Comparison of ENCODE assay signal across 9 cellular contexts in the genomic region with DNA sequence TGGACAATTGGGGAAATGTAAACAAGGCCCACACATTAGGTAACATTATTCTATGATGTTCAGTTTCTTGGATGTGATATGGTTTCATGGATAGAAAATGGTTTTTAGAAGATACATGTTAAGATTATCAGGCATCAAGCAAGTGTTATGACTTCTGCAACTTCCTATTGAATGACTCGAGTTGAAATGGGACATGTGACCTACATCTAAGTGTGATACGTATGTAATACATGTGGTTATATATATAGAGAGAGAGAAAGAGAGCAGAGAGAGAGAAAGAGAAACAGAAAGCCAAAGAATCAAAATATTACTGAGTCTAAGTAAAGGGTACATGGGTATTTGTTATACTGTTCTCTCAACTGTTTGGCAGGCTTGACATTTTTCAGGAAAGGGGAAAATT. TPM values are rescaled to one million over a fixed set of nuclear protein-coding genes. Genes with fewer than 3 reads are reported as not detected.
A peak's percentile ranks its signal among the peaks of the same experiment; 100 is the strongest.
DNase-seq lines count a peak whose midpoint lies in the region; TF ChIP-seq lines count a peak whose summit lies in the region.
"Had no signal": no experiment of that assay in that cellular context is flagged by ENCODE, and none has a peak within 500 bp of the region (broad histone marks: within the 10 kb centered on the region; RNA-seq: fewer than 3 reads in every experiment).

No MANE protein-coding gene starts in this region.

- WGBS in mesendoderm (ENCODE audit: extremely low coverage, insufficient coverage, low lambda C conversion rate): no CpG with 5 or more reads among the region's 2 CpGs

- no peak overlapping the region for H3K23ac ChIP-seq in mesendoderm (ENCODE audit: low read length)

- no peak overlapping the region for H4K5ac ChIP-seq in mesendoderm (ENCODE audit: low read length)

- H3K27ac ChIP-seq in DOHH2 (ENCODE audit: low read depth, low read length) (no peak overlapping the region), HEK293 (ENCODE audit: extremely low read depth, low read depth, low read length) (no peak overlapping the region), mesendoderm (ENCODE audit: low read depth, low read length) (no peak overlapping the region)

- peaks cover 42% of the 10 kb centered on the region for H3K4me1 Mint-ChIP-seq in activated CD4-positive, alpha-beta memory T cell treated with anti-CD3 and anti-CD28 coated beads, Interleukin-2, amount 10 ng/mL, durations not matched to agents 7 days and 5 days

- peaks cover 13% of the 10 kb centered on the region for H3K79me1 ChIP-seq in mesendoderm (ENCODE audit: low read length)

- peaks cover 8% of the 10 kb centered on the region for H3K4me1 ChIP-seq in DOHH2 (ENCODE audit: control insufficient read depth, low read length)
- H3K4me1 ChIP-seq in HEK293 (ENCODE audit: control insufficient read depth, insufficient read depth, low read length): peaks cover 17% of the 10 kb centered on the region
- peaks cover 2% of the 10 kb centered on the region for H3K4me1 ChIP-seq in mesendoderm (ENCODE audit: control insufficient read depth, low read depth, low read length)

- H3K4ac ChIP-seq in mesendoderm (ENCODE audit: low read depth, low read length): no peak overlapping the region

- peak overlapping the region; percentile 92 for H3K27ac Mint-ChIP-seq in activated CD4-positive, alpha-beta memory T cell treated with anti-CD3 and anti-CD28 coated beads, Interleukin-2, amount 10 ng/mL, durations not matched to agents 7 days and 5 days

- no peak for DNase-seq in activated CD4-positive, alpha-beta memory T cell treated with anti-CD3 and anti-CD28 coated beads, Interleukin-2, amount 10 ng/mL, durations not matched to agents 7 days and 5 days
- DNase-seq in mesendoderm (no peak), NCI-H187 (lab: John Stamatoyannopoulos, UW) (no peak), ureter (ENCODE audit: low spot score) (no peak), T-helper 9 cell (no peak), NCI-H187 treated with DMSO at 0.1 percent for 48 hours (lab: John Stamatoyannopoulos, UW) (no peak)
- DNase-seq: effector CD4-positive, alpha-beta T cell had no signal

- H3K18ac ChIP-seq in mesendoderm (ENCODE audit: low read length): no peak overlapping the region

- no peaks in the 10 kb centered on the region for H3K9me2 ChIP-seq in DOHH2 (replicated peaks; ENCODE audit: control insufficient read depth, low read length)

- H2BK15ac ChIP-seq in mesendoderm (replicated peaks; ENCODE audit: low read depth): no peak overlapping the region

- TF ChIP-seq CTCF in DOHH2 (IDR thresholded peaks at IDR 0.05; ENCODE audit: low read depth, low read length, poor library complexity, severe bottlenecking): no peak
- no peak for TF ChIP-seq CTCF in HEK293 (tag by site-specific recombination; IDR thresholded peaks at IDR 0.05)

- peaks cover 60% of the 10 kb centered on the region for H3K79me2 ChIP-seq in DOHH2 (ENCODE audit: control insufficient read depth, low read length)
- peaks cover 45% of the 10 kb centered on the region for H3K79me2 ChIP-seq in mesendoderm (ENCODE audit: control insufficient read depth, insufficient read depth, low read length)

- H2BK5ac ChIP-seq in mesendoderm (ENCODE audit: low read length): no peak overlapping the region

- H3K27me3 ChIP-seq in DOHH2 (ENCODE audit: control insufficient read depth, low read length) (no peaks in the 10 kb centered on the region), mesendoderm (ENCODE audit: insufficient read depth, low read length, poor library complexity) (no peaks in the 10 kb centered on the region)

- H3F3A ChIP-seq in DOHH2 (ENCODE audit: control insufficient read depth, insufficient read depth): no peaks in the 10 kb centered on the region

- H3K27me3 Mint-ChIP-seq in activated CD4-positive, alpha-beta memory T cell treated with anti-CD3 and anti-CD28 coated beads, Interleukin-2, amount 10 ng/mL, durations not matched to agents 7 days and 5 days: no peaks in the 10 kb centered on the region

- no peak overlapping the region for H2AK5ac ChIP-seq in mesendoderm (ENCODE audit: low read length)

- H3K4me2 ChIP-seq in DOHH2 (ENCODE audit: low read length) (peak overlapping the region; percentile 88), mesendoderm (ENCODE audit: low read length) (no peak overlapping the region)

- H3K36me3 Mint-ChIP-seq in activated CD4-positive, alpha-beta memory T cell treated with anti-CD3 and anti-CD28 coated beads, Interleukin-2, amount 10 ng/mL, durations not matched to agents 7 days and 5 days (ENCODE audit: low read depth): peaks cover 18% of the 10 kb centered on the region

- H3K56ac ChIP-seq in mesendoderm (ENCODE audit: low read length): no peak overlapping the region

- H2BK120ac ChIP-seq in mesendoderm (ENCODE audit: low read depth, low read length): no peak overlapping the region

- no peak overlapping the region for H4K8ac ChIP-seq in mesendoderm (ENCODE audit: low read depth, low read length)

- H3K36me3 ChIP-seq in DOHH2 (ENCODE audit: control insufficient read depth, low read length): peaks cover 3% of the 10 kb centered on the region; the same call in 1 of the 2 replicates
- no peaks in the 10 kb centered on the region; a peak in 1 of 3 replicates for H3K36me3 ChIP-seq in HEK293 (ENCODE audit: control insufficient read depth in 2 of 2, insufficient read depth in 1 of 2, low read length in 2 of 2)
- no peaks in the 10 kb centered on the region for H3K36me3 ChIP-seq in mesendoderm (ENCODE audit: control insufficient read depth, insufficient read depth, low read length)

- peak overlapping the region; percentile 89 for H3K4me3 ChIP-seq in DOHH2 (ENCODE audit: low read length)
- H3K4me3 ChIP-seq in HEK293 (ENCODE audit: low read depth, low read length): no peak overlapping the region
- H3K4me3 ChIP-seq in mesendoderm (ENCODE audit: low read length): no peak overlapping the region

- peak overlapping the region; percentile 97 for H3K9ac ChIP-seq in mesendoderm (ENCODE audit: low read length)

- H3K9me3 Mint-ChIP-seq in activated CD4-positive, alpha-beta memory T cell treated with anti-CD3 and anti-CD28 coated beads, Interleukin-2, amount 10 ng/mL, durations not matched to agents 7 days and 5 days: no peaks in the 10 kb centered on the region

- peaks cover 6% of the 10 kb centered on the region for H4K20me1 ChIP-seq in DOHH2 (ENCODE audit: control insufficient read depth, insufficient read depth, low read depth, low read length)

- POLR2A ChIA-PET in HEK293 (lab: Yijun Ruan, JAX): no interaction called here
- POLR2A ChIA-PET in activated CD4-positive, alpha-beta memory T cell treated with anti-CD3 and anti-CD28 coated beads, Interleukin-2, amount 10 ng/mL, durations not matched to agents 7 days and 5 days (lab: Charles Lee): interaction anchor here (3.5 kb wide), 1 partner anchor 29 kb away, joined by 28 read pairs; a partner anchor contains a TSS

- CTCF ChIA-PET in HEK293 (lab: Yijun Ruan, JAX): no interaction called here
- CTCF ChIA-PET in activated CD4-positive, alpha-beta memory T cell treated with anti-CD3 and anti-CD28 coated beads, Interleukin-2, amount 10 ng/mL, durations not matched to agents 7 days and 5 days (lab: Charles Lee): interaction anchor here (0.8 to 3.5 kb wide), 2 partner anchors 10 to 29 kb away, joined by 3 to 50 read pairs; a partner anchor contains a TSS

- H3K9me3 ChIP-seq in DOHH2 (ENCODE audit: control insufficient read depth, insufficient read depth, low read length) (no peaks in the 10 kb centered on the region), HEK293 (ENCODE audit: control insufficient read depth, insufficient read depth, low read depth, low read length) (no peaks in the 10 kb centered on the region)

- H3K4me3 Mint-ChIP-seq in activated CD4-positive, alpha-beta memory T cell treated with anti-CD3 and anti-CD28 coated beads, Interleukin-2, amount 10 ng/mL, durations not matched to agents 7 days and 5 days: peak overlapping the region; percentile 90

TF ChIP-seq in HEK293, 187 proteins besides CTCF, POLR2A, EP300 and RAD21:
- no peak for TF ChIP-seq TRIM28 (IDR thresholded peaks at IDR 0.05; ENCODE audit: borderline replicate concordance, low read length)
- no peak for TF ChIP-seq GLIS1 (tag by site-specific recombination; IDR thresholded peaks at IDR 0.05)
- no peak for TF ChIP-seq ZNF184 (tag by site-specific recombination; IDR thresholded peaks at IDR 0.05)
- no peak for TF ChIP-seq ZNF629 (tag by site-specific recombination; IDR thresholded peaks at IDR 0.05)
- peak; percentile 21; the same call in 1 of the 2 replicates for TF ChIP-seq ZNF596 (tag by site-specific recombination; IDR thresholded peaks at IDR 0.05)
- TF ChIP-seq ZBTB21 (tag by site-specific recombination; IDR thresholded peaks at IDR 0.05): no peak
- no peak for TF ChIP-seq ZNF211 (tag by site-specific recombination; IDR thresholded peaks at IDR 0.05; ENCODE audit: low read depth)
- TF ChIP-seq ZNF654 (tag by site-specific recombination; IDR thresholded peaks at IDR 0.05; ENCODE audit: low read depth): no peak

RNA-seq across cellular contexts. Expression of a gene that starts 1.7 kb away (rescaled TPM):
- 10 to 100 TPM; 30.8 to 33.9 TPM for total RNA-seq in activated CD4-positive, alpha-beta memory T cell treated with anti-CD3 and anti-CD28 coated beads, Interleukin-2, amount 10 ng/mL, durations not matched to agents 7 days and 5 days
- polyA plus RNA-seq in mesendoderm (2013, experiment 1 of 2): 25.7 TPM
- 26.3 TPM for polyA plus RNA-seq in mesendoderm (2013, experiment 2 of 2)
- 25.7 TPM for total RNA-seq in ureter

RNA-seq across cellular contexts. Expression of a gene that starts 29.5 kb away (rescaled TPM):
- 10 to 100 TPM; 35.1 to 36.2 TPM for total RNA-seq in activated CD4-positive, alpha-beta memory T cell treated with anti-CD3 and anti-CD28 coated beads, Interleukin-2, amount 10 ng/mL, durations not matched to agents 7 days and 5 days
- polyA plus RNA-seq in mesendoderm (2013, experiment 1 of 2): 101 TPM
- polyA plus RNA-seq in mesendoderm (2013, experiment 2 of 2): 104 TPM
- total RNA-seq in ureter: 60.2 TPM

RNA-seq across cellular contexts. Expression of a gene that starts 32.4 kb away (rescaled TPM):
- not detected for total RNA-seq in activated CD4-positive, alpha-beta memory T cell treated with anti-CD3 and anti-CD28 coated beads, Interleukin-2, amount 10 ng/mL, durations not matched to agents 7 days and 5 days
- polyA plus RNA-seq in mesendoderm (2013, experiment 1 of 2): 7.2 TPM
- 6.5 TPM for polyA plus RNA-seq in mesendoderm (2013, experiment 2 of 2)
- 3.2 TPM for total RNA-seq in ureter
